Comparison of ENCODE assay signal across 19 cellular contexts in genomic region chr20:49635829-49636228, GRCh38.
DNase-seq lines count a peak whose midpoint lies in the region; ATAC-seq, FAIRE-seq and TF ChIP-seq lines count a peak whose summit lies in the region.
"Had no signal": no experiment of that assay in that cellular context is flagged by ENCODE, and none has a peak within 500 bp of the region (broad histone marks: within the 10 kb centered on the region; RNA-seq: fewer than 3 reads in every experiment).

No MANE protein-coding gene starts in this region.

- TSS peak; percentile 16 for BruUV-seq in PC-3 (replicated peaks; lab: Mats Ljungman, UMichigan)
- no TSS peak for BruUV-seq in HepG2 (replicated peaks; lab: Mats Ljungman, UMichigan)

- no peak for TF ChIP-seq RAD21 in HepG2 (CRISPR knock-in tag; IDR thresholded peaks at IDR 0.05)

- no peak overlapping the region for H3K4me3 Mint-ChIP-seq in GM23338
- H3K4me3 Mint-ChIP-seq: activated T-cell treated with anti-CD3 and anti-CD28 coated beads, Interleukin-2, amount 50 U/mL, for 72 hours; naive thymus-derived CD4-positive, alpha-beta T cell had no signal

- POLR2A ChIA-PET in PC-3 (lab: Charles Lee; ENCODE audit: unreplicated experiment): no interaction called here
- POLR2A ChIA-PET in HepG2 (lab: Yijun Ruan, JAX): no interaction called here

- TF ChIP-seq EP300 in HepG2 (IDR thresholded peaks at IDR 0.05; ENCODE audit: low read depth in 2 of 2, low read length in 2 of 2): no peak
- no peak for TF ChIP-seq EP300 in HepG2 (CRISPR knock-in tag; IDR thresholded peaks at IDR 0.05; ENCODE audit: borderline replicate concordance)

- in situ Hi-C loops in HepG2 (cut with HindIII; ENCODE audit: extremely low pct_ligation_motif_present, low pct_unique_long_range_greater_than_20kb): no loop called here

- H2AFZ ChIP-seq in GM23338 (no peak overlapping the region), PC-3 (ENCODE audit: low read length) (no peak overlapping the region), HepG2 (ENCODE audit: low read length) (no peak overlapping the region)

- no peaks in the 10 kb centered on the region for H3K9me2 ChIP-seq in GM23338 (ENCODE audit: insufficient read depth)
- no peaks in the 10 kb centered on the region for H3K9me2 ChIP-seq in PC-3 (replicated peaks; ENCODE audit: low read length)

- FAIRE-seq in HepG2 (lab: Jason Lieb, UNC) (no peak), small intestine (lab: Jason Lieb, UNC) (no peak)
- FAIRE-seq: bronchial epithelial cell, islet of Langerhans had no signal

- H3K4me2 ChIP-seq in GM23338 (no peak overlapping the region), PC-3 (ENCODE audit: low read length) (no peak overlapping the region), HepG2 (ENCODE audit: low read depth, low read length) (no peak overlapping the region)

- TF ChIP-seq POLR2A in HepG2 (IDR thresholded peaks at IDR 0.05; ENCODE audit: insufficient read depth in 1 of 2, low read depth in 2 of 2, low read length in 2 of 2) (no peak), erythroblast (IDR thresholded peaks at IDR 0.05; ENCODE audit: low read length) (no peak)

- CTCF ChIA-PET in PC-3 (lab: Charles Lee) (interaction anchor here (0.7 kb wide), 1 partner anchor 65 kb away, joined by 4 read pairs; no protein-coding TSS in a partner anchor), HepG2 (lab: Yijun Ruan, JAX; ENCODE audit: low intra/inter-chr PET ratio, low total read pairs) (no interaction called here)

- H3K27ac Mint-ChIP-seq in GM23338: peak overlapping the region; percentile 27; the same call in 1 of the 2 replicates
- H3K27ac Mint-ChIP-seq: activated T-cell treated with anti-CD3 and anti-CD28 coated beads, Interleukin-2, amount 50 U/mL, for 72 hours had no signal

- H4K20me1 ChIP-seq in GM23338 (replicated peaks; ENCODE audit: insufficient read depth) (peaks cover 20% of the 10 kb centered on the region), PC-3 (ENCODE audit: low read length) (no peaks in the 10 kb centered on the region), HepG2 (ENCODE audit: insufficient read depth, low read length) (no peaks in the 10 kb centered on the region)

- H3K27me3 ChIP-seq in GM23338 (ENCODE audit: insufficient read depth) (no peaks in the 10 kb centered on the region), PC-3 (ENCODE audit: low read length) (no peaks in the 10 kb centered on the region), HepG2 (ENCODE audit: control insufficient read depth in 1 of 2, insufficient read depth in 2 of 2, low read length in 2 of 2) (no peaks in the 10 kb centered on the region), small intestine (ENCODE audit: control insufficient read depth in 2 of 2, insufficient read depth in 2 of 2, low read length in 2 of 2) (no peaks in the 10 kb centered on the region)
- H3K27me3 ChIP-seq: esophagus squamous epithelium, SJSA1, vagina had no signal

- H3K27ac ChIP-seq in GM23338 (ENCODE audit: low read depth) (peak overlapping the region; percentile 51), PC-3 (ENCODE audit: low read length) (no peak overlapping the region), HepG2 (ENCODE audit: extremely low read length, insufficient read depth, low read length) (no peak overlapping the region), small intestine (ENCODE audit: low read depth in 1 of 2, low read length in 1 of 2) (peak overlapping the region in 1 of 2 donors; percentile 45)
- H3K27ac ChIP-seq: esophagus squamous epithelium, SJSA1, vagina had no signal

- ATAC-seq in GM23338: no peak
- no peak for ATAC-seq in PC-3
- no peak for ATAC-seq in HepG2
- ATAC-seq: activated T-cell treated with anti-CD3 and anti-CD28 coated beads, Interleukin-2, amount 50 U/mL, for 72 hours; naive thymus-derived CD4-positive, alpha-beta T cell had no signal

- H3K9me3 Mint-ChIP-seq in GM23338: no peaks in the 10 kb centered on the region; the same call in 2 of the 3 replicates
- H3K9me3 Mint-ChIP-seq: activated T-cell treated with anti-CD3 and anti-CD28 coated beads, Interleukin-2, amount 50 U/mL, for 72 hours; naive thymus-derived CD4-positive, alpha-beta T cell had no signal

- 95% methylated on average over 11 of the region's 11 CpGs for WGBS in HepG2 (ENCODE audit: low lambda C conversion rate)
- 76 to 89% (median 80%) methylated on average over 11 of the region's 11 CpGs for WGBS in small intestine, 3 donors

- peaks cover 27% of the 10 kb centered on the region for H3K27me3 Mint-ChIP-seq in GM23338 (ENCODE audit: insufficient read depth, low read depth, poor library complexity)
- H3K27me3 Mint-ChIP-seq: naive thymus-derived CD4-positive, alpha-beta T cell had no signal

- no peaks in the 10 kb centered on the region for H3K9me3 ChIP-seq in PC-3 (ENCODE audit: low read length)
- no peaks in the 10 kb centered on the region for H3K9me3 ChIP-seq in HepG2 (ENCODE audit: low read length)
- H3K9me3 ChIP-seq in small intestine (ENCODE audit: control insufficient read depth, low read depth): no peaks in the 10 kb centered on the region
- H3K9me3 ChIP-seq: esophagus squamous epithelium, SJSA1, vagina had no signal

- H3K4me1 ChIP-seq in GM23338 (ENCODE audit: insufficient read depth) (peaks cover 29% of the 10 kb centered on the region), PC-3 (ENCODE audit: insufficient read depth, low read length) (no peaks in the 10 kb centered on the region), HepG2 (ENCODE audit: insufficient read depth, low read length) (peaks cover 21% of the 10 kb centered on the region), small intestine (ENCODE audit: control insufficient read depth in 2 of 2, insufficient read depth in 1 of 2, low read depth in 1 of 2, low read length in 1 of 2) (no peaks in the 10 kb centered on the region)
- H3K4me1 ChIP-seq: SJSA1, vagina had no signal

- peaks cover 46% of the 10 kb centered on the region for H3K4me1 Mint-ChIP-seq in GM23338

- H3K36me3 Mint-ChIP-seq in GM23338 (ENCODE audit: low read depth): peaks cover 73% of the 10 kb centered on the region

- no peak overlapping the region for H3K4me3 ChIP-seq in GM23338
- no peak overlapping the region for H3K4me3 ChIP-seq in PC-3 (ENCODE audit: low read length)
- H3K4me3 ChIP-seq in HepG2 (replicated peaks in 1 of 3; ENCODE audit: insufficient read depth in 1 of 3, low read depth in 2 of 3, low read length in 3 of 3): no peak overlapping the region
- no peak overlapping the region for H3K4me3 ChIP-seq in small intestine (ENCODE audit: low read depth in 1 of 2, low read length in 2 of 2)
- H3K4me3 ChIP-seq: esophagus squamous epithelium, SJSA1, vagina had no signal

- H3F3A ChIP-seq in GM23338 (replicated peaks; ENCODE audit: low read depth) (peaks cover 13% of the 10 kb centered on the region), PC-3 (ENCODE audit: low read length, unreplicated experiment) (no peaks in the 10 kb centered on the region)

- intact Hi-C loops in PC-3 (cut with micrococcal nuclease) (no loop called here), HepG2 (cut with micrococcal nuclease; ENCODE audit: unreplicated experiment) (no loop called here)

- H3K79me2 ChIP-seq in GM23338 (replicated peaks; ENCODE audit: insufficient read depth) (peaks cover 11% of the 10 kb centered on the region), PC-3 (ENCODE audit: low read length) (no peaks in the 10 kb centered on the region), HepG2 (ENCODE audit: insufficient read depth, low read length) (no peaks in the 10 kb centered on the region)

- H3K9ac ChIP-seq in PC-3 (ENCODE audit: low read length): no peak overlapping the region
- H3K9ac ChIP-seq in HepG2 (ENCODE audit: insufficient read depth, low read depth, low read length): no peak overlapping the region

- H3K36me3 ChIP-seq in GM23338 (ENCODE audit: insufficient read depth) (peaks cover 51% of the 10 kb centered on the region), PC-3 (ENCODE audit: low read depth, low read length) (peaks cover 59% of the 10 kb centered on the region), HepG2 (replicated peaks in 1 of 2; ENCODE audit: control insufficient read depth in 1 of 2, insufficient read depth in 2 of 2, low read length in 2 of 2) (peaks cover 37 to 73% of the 10 kb centered on the region in 2 experiments), small intestine (ENCODE audit: control insufficient read depth in 2 of 2, insufficient read depth in 2 of 2, low read length in 2 of 2) (peaks cover 9 to 24% of the 10 kb centered on the region in 2 donors)

- DNase-seq in GM23338 (ENCODE audit: low spot score) (no peak), PC-3 (no peak), HepG2 (ENCODE audit: low spot score) (no peak), small intestine (peak; percentile 33), NCI-H1694 treated with DMSO at 0.1 percent for 48 hours (lab: John Stamatoyannopoulos, UW) (no peak), glomerular visceral epithelial cell (ENCODE audit: extremely low spot score) (no peak), erythroblast (lab: John Stamatoyannopoulos, UW) (no peak)
- DNase-seq: activated CD4-positive, alpha-beta T cell treated with anti-CD3 and anti-CD28 coated beads, Interleukin-2, amount 50 U/mL, for 48 hours; activated T-cell treated with anti-CD3 and anti-CD28 coated beads, Interleukin-2, amount 50 U/mL, for 72 hours; esophagus squamous epithelium; MV-4-11; naive thymus-derived CD4-positive, alpha-beta T cell; OCI-M1; stimulated activated CD4-positive, alpha-beta T cell treated with anti-CD3 and anti-CD28 coated beads, Interleukin-1b, Interleukin-23, amount 100 ng/mL, for 48 hours; T-helper 2 cell had no signal

- TF ChIP-seq CTCF in GM23338 (conservative IDR thresholded peaks at IDR 0.05; ENCODE audit: low read depth in 2 of 2): no peak
- no peak for TF ChIP-seq CTCF in PC-3 (conservative IDR thresholded peaks at IDR 0.05; ENCODE audit: low read depth, low read length)
- TF ChIP-seq CTCF in HepG2 (CRISPR knock-in tag; IDR thresholded peaks at IDR 0.05): no peak

TF ChIP-seq in GM23338, 12 proteins besides CTCF, POLR2A, EP300 and RAD21 (continues in another document):
- no peak for TF ChIP-seq ZNF331 (CRISPR knock-in tag; IDR thresholded peaks at IDR 0.05; ENCODE audit: low read depth)
- no peak for TF ChIP-seq JUNB (IDR thresholded peaks at IDR 0.05; ENCODE audit: unreplicated experiment)

TF ChIP-seq in HepG2, 621 proteins besides CTCF, POLR2A, EP300 and RAD21 (continues in another document):
- TF ChIP-seq NFYC (CRISPR knock-in tag; IDR thresholded peaks at IDR 0.05) (no peak), ELF1 (CRISPR knock-in tag; IDR thresholded peaks at IDR 0.05) (no peak)
